11 cellular contexts compared by ENCODE assay signal in the genomic region with DNA sequence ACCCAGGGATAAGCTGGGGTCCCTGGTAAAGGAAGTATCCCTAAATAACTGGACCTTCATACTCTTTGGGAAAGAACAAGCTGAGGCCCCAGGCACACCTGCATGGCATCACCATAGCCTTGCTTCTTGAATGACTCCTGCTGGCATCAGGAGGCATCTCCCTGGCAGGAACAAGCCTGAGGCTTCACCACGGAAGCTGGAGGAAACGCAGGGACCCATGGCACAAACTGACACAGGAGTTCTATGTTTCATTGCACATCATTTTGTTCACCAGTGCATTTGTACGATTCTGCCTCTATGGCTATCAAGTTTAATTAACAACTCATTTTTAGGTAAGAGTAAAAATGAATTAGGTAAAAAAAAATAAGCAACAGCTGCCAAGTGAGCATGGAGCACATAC. TPM values are rescaled to one million over a fixed set of nuclear protein-coding genes. Genes with fewer than 3 reads are reported as not detected.
DNase-seq lines count a peak whose midpoint lies in the region; ATAC-seq and TF ChIP-seq lines count a peak whose summit lies in the region.
"Had no signal": no experiment of that assay in that cellular context is flagged by ENCODE, and none has a peak within 500 bp of the region (broad histone marks: within the 10 kb centered on the region; RNA-seq: fewer than 3 reads in every experiment).

No MANE protein-coding gene starts in this region.

- H3K9ac ChIP-seq in GM23248, result peak overlapping the region; percentile 94
- H3K9ac ChIP-seq: neural progenitor cell had no signal

- H3K9me3 Mint-ChIP-seq in nephron, result no peaks in the 10 kb centered on the region
- H3K9me3 Mint-ChIP-seq: activated CD4-positive, alpha-beta memory T cell treated with anti-CD3 and anti-CD28 coated beads for 36 hours; neural progenitor cell had no signal

- H3K4me1 Mint-ChIP-seq in nephron, result peaks cover 23% of the 10 kb centered on the region

- H3K27ac ChIP-seq in GM23248 (peak overlapping the region; percentile 96), brain microvascular endothelial cell (peak overlapping the region; percentile 78)

- no peak for DNase-seq in AG04449 (ENCODE audit: low read depth, low spot score)
- DNase-seq in GM23248, result peak; percentile 48
- DNase-seq in brain microvascular endothelial cell, result no peak
- no peak for DNase-seq in iPS-NIHi7 (ENCODE audit: extremely low spot score)
- DNase-seq in pons (ENCODE audit: low spot score), result no peak
- no peak for DNase-seq in NCI-H82 treated with DMSO at 0.1 percent for 48 hours (lab: John Stamatoyannopoulos, UW; ENCODE audit: unreplicated experiment)
- DNase-seq: NCI-H146 had no signal

- no peak for ATAC-seq in HG02588 (IDR thresholded peaks at IDR 0.05; ENCODE audit: unreplicated experiment)

- H3K9me2 ChIP-seq in GM23248 (ENCODE audit: insufficient read depth), result no peaks in the 10 kb centered on the region

- no peaks in the 10 kb centered on the region for H3K9me3 ChIP-seq in GM23248 (ENCODE audit: low read depth)

- H3K27me3 ChIP-seq in GM23248 (replicated peaks; ENCODE audit: insufficient read depth), result no peaks in the 10 kb centered on the region
- no peaks in the 10 kb centered on the region for H3K27me3 ChIP-seq in brain microvascular endothelial cell (replicated peaks)
- H3K27me3 ChIP-seq: neural progenitor cell had no signal

- H3K4me1 ChIP-seq in GM23248 (ENCODE audit: insufficient read depth), result peaks cover 28% of the 10 kb centered on the region

- peak overlapping the region; percentile 51 for H3K4me2 ChIP-seq in GM23248 (ENCODE audit: unreplicated experiment)

- H3K4me3 Mint-ChIP-seq in nephron, result peak overlapping the region in 1 of 3 experiments; percentile 80

- TF ChIP-seq CTCF in AG04449 (IDR thresholded peaks at IDR 0.05; ENCODE audit: insufficient read depth, low read length, missing control alignments) (peak; percentile 27), brain microvascular endothelial cell (IDR thresholded peaks at IDR 0.05; ENCODE audit: low read depth, low read length, missing control alignments) (no peak), nephron (IDR thresholded peaks at IDR 0.05; ENCODE audit: unreplicated experiment in 3 of 3) (no peak)

- H3K4me3 ChIP-seq in AG04449 (ENCODE audit: low read depth, low read length), result peak overlapping the region; percentile 66; the same call in 1 of the 2 replicates
- peak overlapping the region; percentile 80 for H3K4me3 ChIP-seq in GM23248
- no peak overlapping the region for H3K4me3 ChIP-seq in brain microvascular endothelial cell (ENCODE audit: low read depth, low read length)
- H3K4me3 ChIP-seq: neural progenitor cell had no signal

- peak overlapping the region in 2 of 3 experiments; percentile 42 to 78 for H3K27ac Mint-ChIP-seq in nephron
- H3K27ac Mint-ChIP-seq: activated CD4-positive, alpha-beta memory T cell treated with anti-CD3 and anti-CD28 coated beads for 36 hours; neural progenitor cell had no signal

- H3K36me3 Mint-ChIP-seq in nephron (ENCODE audit: low read depth), result no peaks in the 10 kb centered on the region
- H3K36me3 Mint-ChIP-seq: activated CD4-positive, alpha-beta memory T cell treated with anti-CD3 and anti-CD28 coated beads for 36 hours; neural progenitor cell had no signal

- no peaks in the 10 kb centered on the region for H4K20me1 ChIP-seq in GM23248 (ENCODE audit: insufficient read depth)

- no peaks in the 10 kb centered on the region for H3K27me3 Mint-ChIP-seq in nephron (ENCODE audit: low read depth)

- in situ Hi-C loops in GM23248 (cut with MboI) (no loop called here), brain microvascular endothelial cell (cut with HindIII; ENCODE audit: low pct_ligation_motif_present, low sequenced_read_pairs) (no loop called here)

- POLR2A ChIA-PET in AG04449 (lab: Yijun Ruan, JAX), result no interaction called here

- H2AFZ ChIP-seq in GM23248, result peak overlapping the region; percentile 30

- 19 to 22% methylated on average over 3 of the region's 3 CpGs for WGBS in GM23248 (ENCODE audit: low coverage in 1 of 2, low lambda C conversion rate in 2 of 2, missing lambda C conversion rate in 2 of 2), 2 experiments

- H3K36me3 ChIP-seq in GM23248 (ENCODE audit: low read depth) (no peaks in the 10 kb centered on the region), brain microvascular endothelial cell (replicated peaks) (no peaks in the 10 kb centered on the region)
- H3K36me3 ChIP-seq: neural progenitor cell had no signal

- H3F3A ChIP-seq in GM23248 (ENCODE audit: insufficient read depth), result peaks cover 14% of the 10 kb centered on the region

- peaks cover 28% of the 10 kb centered on the region for H3K79me2 ChIP-seq in GM23248 (ENCODE audit: insufficient read depth)

- CTCF ChIA-PET in AG04449 (lab: Yijun Ruan, JAX), result interaction anchor here (0.8 to 3.5 kb wide), 4 partner anchors 61 to 375 kb away, joined by 3 to 23 read pairs (median 3); no protein-coding TSS in a partner anchor

RNA-seq across cellular contexts. Expression of a gene that starts 0.6 kb away (rescaled TPM):
- total RNA-seq in GM23248 (2014; rRNA removed; shearing (Covaris generic)), result 5.7 and 6.8 TPM in 2 replicates
- polyA plus RNA-seq in GM23248 (2016; fragmentation: Nextera tagmentation; extraction: Ambion mirVana), result 2.7 and 3.1 TPM in 2 replicates
